Comparison of ENCODE assay signal across 8 cellular contexts in genomic region chr14:54440870-54441868, GRCh38. TPM values are rescaled to one million over a fixed set of nuclear protein-coding genes. Genes with fewer than 3 reads are reported as not detected.
DNase-seq lines count a peak whose midpoint lies in the region; ATAC-seq and TF ChIP-seq lines count a peak whose summit lies in the region.

Gene CNIH1, minus strand, starts transcription at chr14:54441374. Its CDS starts 47 bp downstream, at chr14:54441327.

- ATAC-seq in GM21528 (IDR thresholded peaks at IDR 0.05; ENCODE audit: low FRiP score, unreplicated experiment) = peak; percentile 95
- peak; percentile 95 for ATAC-seq in IMR-90 (ENCODE audit: low read depth)

- peak within 1 kb of the TSS; percentile 87 for H2BK5ac ChIP-seq in IMR-90 (ENCODE audit: low read depth, low read length, poor library complexity, severe bottlenecking)

- H3K27ac ChIP-seq in IMR-90 (ENCODE audit: insufficient read depth, low read length) = peak within 1 kb of the TSS; percentile 87
- peak within 1 kb of the TSS; percentile 77 for H3K27ac ChIP-seq in OCI-LY7 (ENCODE audit: low read depth, low read length, poor library complexity, severe bottlenecking)
- H3K27ac ChIP-seq in epithelial cell of prostate = peak within 1 kb of the TSS; percentile 96

- peak within 1 kb of the TSS; percentile 88 for H3K4ac ChIP-seq in IMR-90 (ENCODE audit: low read depth, low read length)

- peaks cover 11% of the 10 kb centered on the region for H4K20me1 ChIP-seq in IMR-90 (ENCODE audit: insufficient read depth, low read length)
- peaks cover 29% of the 10 kb centered on the region for H4K20me1 ChIP-seq in OCI-LY7 (ENCODE audit: insufficient read depth, low read length)

- no peak within 1 kb of the TSS for H2BK20ac ChIP-seq in IMR-90 (ENCODE audit: low read depth, low read length)

- H3K9ac ChIP-seq in IMR-90 (ENCODE audit: low read depth, low read length) = peak within 1 kb of the TSS; percentile 79

- peak within 1 kb of the TSS; percentile 74 for H3K56ac ChIP-seq in IMR-90 (ENCODE audit: extremely low read depth, insufficient read depth, low read length)

- H3K4me1 ChIP-seq in IMR-90 (ENCODE audit: control insufficient read depth, insufficient read depth, low read length) = peaks cover 8% of the 10 kb centered on the region
- H3K4me1 ChIP-seq in OCI-LY7 (ENCODE audit: insufficient read depth, low read length, poor library complexity, severe bottlenecking) = peaks cover 47% of the 10 kb centered on the region

- H3K23ac ChIP-seq in IMR-90 (ENCODE audit: low read depth, low read length) = peak within 1 kb of the TSS; percentile 66

- TF ChIP-seq POLR2A in IMR-90 (IDR thresholded peaks at IDR 0.05; ENCODE audit: low read depth, low read length) = peak; percentile 83; the same call in 1 of the 2 replicates

- peak within 1 kb of the TSS; percentile 81 for H2AK9ac ChIP-seq in IMR-90 (replicated peaks; ENCODE audit: low read depth, low read length, poor library complexity)

- no peaks in the 10 kb centered on the region; the same call in 1 of the 2 replicates for H3K36me3 ChIP-seq in IMR-90 (ENCODE audit: control insufficient read depth, insufficient read depth, low read length)
- H3K36me3 ChIP-seq in OCI-LY7 (ENCODE audit: insufficient read depth, low read length) = peaks cover 33% of the 10 kb centered on the region

- POLR2A ChIA-PET in IMR-90 (lab: Charles Lee; ENCODE audit: unreplicated experiment) (no interaction called here), OCI-LY7 (lab: Charles Lee) (interaction anchor here (0.6 to 1.1 kb wide), 4 partner anchors 9 to 306 kb away, joined by 3 to 7 read pairs (median 4); partner anchors contain the start of gene CDKN3)

- H3K14ac ChIP-seq in IMR-90 (replicated peaks; ENCODE audit: low read depth, low read length) = peak within 1 kb of the TSS; percentile 73

- peaks cover 46% of the 10 kb centered on the region for H3K79me2 ChIP-seq in OCI-LY7 (ENCODE audit: insufficient read depth, low read depth, low read length)

- DNase-seq in DMS114 treated with DMSO at 0.1 percent for 48 hours (lab: John Stamatoyannopoulos, UW; ENCODE audit: unreplicated experiment) (peak; percentile 79), IMR-90 (peak; percentile 89), OCI-LY7 (ENCODE audit: low spot score) (peak; percentile 94), activated T-cell treated with anti-CD3 and anti-CD28 coated beads for 24 hours (ENCODE audit: low read depth) (peak; percentile 93), epithelial cell of prostate (ENCODE audit: low read depth, low spot score) (peak; percentile 53), mucosa of gallbladder (ENCODE audit: low spot score) (peak; percentile 93)
- DNase-seq in stimulated activated CD8-positive, alpha-beta memory T cell treated with anti-CD3 and anti-CD28 coated beads, Interleukin-4, amount 100 ng/mL, for 48 hours = peak; percentile 98

- H3K18ac ChIP-seq in IMR-90 (ENCODE audit: low read depth, low read length) = peak within 1 kb of the TSS; percentile 75

- peak within 1 kb of the TSS; percentile 88 for H4K5ac ChIP-seq in IMR-90 (ENCODE audit: low read depth, low read length)

- H2AK5ac ChIP-seq in IMR-90 (ENCODE audit: low read depth, low read length) = 0 out of 2 replicates have a peak within 1 kb of the TSS, but pooled peaks have one; percentile 44

- dilution Hi-C loops in IMR-90 (cut with HindIII; ENCODE audit: low sequenced_read_pairs, unreplicated experiment) = no loop called here

- H3K4me3 ChIP-seq in IMR-90 (ENCODE audit: insufficient read depth, low read depth, low read length) (peak within 1 kb of the TSS; percentile 62), OCI-LY7 (ENCODE audit: low read depth, low read length, poor library complexity, severe bottlenecking) (peak within 1 kb of the TSS; percentile 86)

- no peaks in the 10 kb centered on the region for H3K27me3 ChIP-seq in IMR-90 (ENCODE audit: control insufficient read depth, insufficient read depth, low read length)

- no peaks in the 10 kb centered on the region for H3K9me2 ChIP-seq in OCI-LY7 (ENCODE audit: insufficient read depth, low read length)

- WGBS in IMR-90 (ENCODE audit: extremely low coverage in 2 of 2, insufficient read length in 1 of 2), 2 experiments = 1% methylated on average over 37 of the region's 100 CpGs; no CpG with 5 or more reads in 1 of the 2 experiments

- peak within 1 kb of the TSS; percentile 71 for H2BK120ac ChIP-seq in IMR-90 (ENCODE audit: low read depth, low read length)

- CTCF ChIA-PET in IMR-90 (lab: Yijun Ruan, JAX) (no interaction called here), OCI-LY7 (lab: Charles Lee; ENCODE audit: unreplicated experiment) (interaction anchor here (0.6 kb wide), 2 partner anchors 47 to 438 kb away, joined by 3 read pairs; partner anchors contain the start of gene GMFB)

- peaks cover 8% of the 10 kb centered on the region for H3K9me1 ChIP-seq in IMR-90 (ENCODE audit: insufficient read depth, low read length)

- peak within 1 kb of the TSS; percentile 98 for H2AFZ ChIP-seq in IMR-90 (replicated peaks; ENCODE audit: low read length, poor library complexity)
- peak within 1 kb of the TSS; percentile 99 for H2AFZ ChIP-seq in OCI-LY7 (ENCODE audit: low read length)

- peak within 1 kb of the TSS; percentile 55 to 92 for H4K8ac ChIP-seq in IMR-90 (ENCODE audit: low read depth in 2 of 2, low read length in 2 of 2)

- in situ Hi-C loops in IMR-90 (cut with MboI; ENCODE audit: low sequenced_read_pairs) = no loop called here

- H2BK15ac ChIP-seq in IMR-90 (ENCODE audit: low read depth, low read length) = peak within 1 kb of the TSS; percentile 77; the same call in 1 of the 3 replicates

- TF ChIP-seq CTCF in IMR-90 (conservative IDR thresholded peaks at IDR 0.05; ENCODE audit: low read depth, low read length) (peak; percentile 95), OCI-LY7 (conservative IDR thresholded peaks at IDR 0.05; ENCODE audit: low read length) (peak; percentile 94)

- peak; percentile 45; the same call in 1 of the 2 replicates for TF ChIP-seq RAD21 in IMR-90 (IDR thresholded peaks at IDR 0.05; ENCODE audit: low read length)

- no TSS peak for BruUV-seq in IMR-90 (replicated peaks; lab: Mats Ljungman, UMichigan)
- no TSS peak for BruUV-seq in OCI-LY7 (replicated peaks; lab: Mats Ljungman, UMichigan)

- H3K4me2 ChIP-seq in IMR-90 (ENCODE audit: low read depth, low read length) (peak within 1 kb of the TSS; percentile 92), OCI-LY7 (ENCODE audit: low read length) (peak within 1 kb of the TSS; percentile 91)

- intact Hi-C loops in IMR-90 (cut with micrococcal nuclease) (loop anchor here (5.0 kb wide), 1 partner anchor 74 kb away; no protein-coding TSS in a partner anchor), OCI-LY7 (cut with micrococcal nuclease; ENCODE audit: unreplicated experiment) (loop anchor here (1.0 to 2.0 kb wide), 3 partner anchors 42 to 75 kb away; partner anchors contain the start of gene CDKN3)

- H3K9me3 ChIP-seq in IMR-90 (ENCODE audit: control insufficient read depth, insufficient read depth, low read length) (no peaks in the 10 kb centered on the region), OCI-LY7 (ENCODE audit: low read length) (no peaks in the 10 kb centered on the region)

- H4K91ac ChIP-seq in IMR-90 (ENCODE audit: insufficient read depth, low read depth, low read length) = peak within 1 kb of the TSS; percentile 87

- H3K79me1 ChIP-seq in IMR-90 (ENCODE audit: low read depth in 1 of 2, low read length in 2 of 2) = peaks cover 6 to 18% of the 10 kb centered on the region in 2 experiments

TF ChIP-seq in IMR-90, 13 proteins besides CTCF, POLR2A, EP300 and RAD21:
- TF ChIP-seq MAZ (IDR thresholded peaks at IDR 0.05; ENCODE audit: borderline replicate concordance, low read depth, low read length) (peak; percentile 79), CEBPB (IDR thresholded peaks at IDR 0.05; ENCODE audit: low read depth, low read length) (no peak), RFX5 (IDR thresholded peaks at IDR 0.05; ENCODE audit: low read depth, low read length) (no peak), BHLHE40 (IDR thresholded peaks at IDR 0.05; ENCODE audit: low read depth, low read length) (peak; percentile 87), USF2 (IDR thresholded peaks at IDR 0.05; ENCODE audit: low read depth, low read length) (no peak), RCOR1 (IDR thresholded peaks at IDR 0.05; ENCODE audit: insufficient replicate concordance, low read length) (no peak), MAFK (IDR thresholded peaks at IDR 0.05; ENCODE audit: low read depth, low read length) (no peak), MXI1 (IDR thresholded peaks at IDR 0.05; ENCODE audit: borderline replicate concordance, low read depth, low read length) (peak; percentile 58; the same call in 1 of the 2 replicates), SMC3 (IDR thresholded peaks at IDR 0.05; ENCODE audit: low read depth, low read length) (peak; percentile 39), CHD1 (IDR thresholded peaks at IDR 0.05; ENCODE audit: low read depth, low read length) (no peak), FOS (IDR thresholded peaks at IDR 0.05; ENCODE audit: low read depth, low read length) (no peak), NFE2L2 (IDR thresholded peaks at IDR 0.05; ENCODE audit: low read depth, low read length) (no peak)
- TF ChIP-seq, protein P1, sequence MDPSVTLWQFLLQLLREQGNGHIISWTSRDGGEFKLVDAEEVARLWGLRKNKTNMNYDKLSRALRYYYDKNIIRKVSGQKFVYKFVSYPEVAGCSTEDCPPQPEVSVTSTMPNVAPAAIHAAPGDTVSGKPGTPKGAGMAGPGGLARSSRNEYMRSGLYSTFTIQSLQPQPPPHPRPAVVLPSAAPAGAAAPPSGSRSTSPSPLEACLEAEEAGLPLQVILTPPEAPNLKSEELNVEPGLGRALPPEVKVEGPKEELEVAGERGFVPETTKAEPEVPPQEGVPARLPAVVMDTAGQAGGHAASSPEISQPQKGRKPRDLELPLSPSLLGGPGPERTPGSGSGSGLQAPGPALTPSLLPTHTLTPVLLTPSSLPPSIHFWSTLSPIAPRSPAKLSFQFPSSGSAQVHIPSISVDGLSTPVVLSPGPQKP (IDR thresholded peaks at IDR 0.05; ENCODE audit: borderline replicate concordance, low read depth, low read length) = no peak
TF ChIP-seq in IMR-90: peak in this region for 4.

RNA-seq across cellular contexts. Expression of gene CNIH1, which starts in this region (rescaled TPM):
- 134 and 244 TPM in 2 replicates for total RNA-seq in IMR-90 (2012; rRNA removed)
- 138 and 284 TPM in 2 replicates for polyA plus RNA-seq in IMR-90 (2012; rRNA removed)
- polyA plus RNA-seq in IMR-90 (2012; cell fraction: cytosol; rRNA removed) = 36.0 and 148 TPM in 2 replicates
- 40.6 and 53.9 TPM in 2 replicates for polyA plus RNA-seq in IMR-90 (2012; cell fraction: nucleus; rRNA removed; ENCODE audit: low replicate concordance)
- 18.7 and 29.7 TPM in 2 replicates for total RNA-seq in OCI-LY7 (2014; rRNA removed; shearing (Covaris generic))
- 96.6 and 109 TPM in 2 replicates for total RNA-seq in OCI-LY7 (2022)
- 98.5 TPM for total RNA-seq in mucosa of gallbladder

Comparison
In these comparisons a context has a peak if more than half of its experiments do, and no peak if none do; other contexts are left out.
1. Peak in every context shown above with its lines: DNase-seq, ATAC-seq, H3K4me3 ChIP-seq and H3K27ac ChIP-seq.